ENCODE assay signal across 18 cellular contexts in the genomic region with DNA sequence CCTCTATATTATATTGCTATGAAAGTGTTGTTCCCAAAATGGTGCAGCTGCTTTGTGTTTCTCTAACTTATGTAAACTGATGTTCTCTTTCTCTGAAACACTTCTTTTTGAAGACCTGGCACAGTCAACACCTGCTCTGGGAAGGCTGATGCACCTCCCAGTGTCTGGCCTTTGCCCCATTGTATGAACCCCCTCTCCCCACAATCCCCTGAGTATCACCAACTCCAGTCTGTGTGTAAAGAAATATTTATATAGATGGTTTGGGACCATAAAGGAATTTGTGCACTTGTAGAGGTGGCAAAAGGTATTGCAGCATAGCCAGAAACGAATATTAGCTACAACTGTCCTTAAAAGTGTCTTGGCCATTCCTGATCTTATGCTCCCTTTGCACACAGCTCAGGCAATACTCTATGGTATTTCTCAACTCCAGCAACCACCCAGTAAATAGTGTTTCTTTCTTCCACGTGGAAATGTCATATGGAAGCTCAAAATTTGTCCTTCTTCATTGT.
A peak's percentile ranks its signal among the peaks of the same experiment; 100 is the strongest.
DNase-seq lines count a peak whose midpoint lies in the region; ATAC-seq and TF ChIP-seq lines count a peak whose summit lies in the region.
"Had no signal": no experiment of that assay in that cellular context is flagged by ENCODE, and none has a peak within 500 bp of the region (broad histone marks: within the 10 kb centered on the region; RNA-seq: fewer than 3 reads in every experiment).

No MANE protein-coding gene starts in this region.

- CTCF ChIA-PET in OCI-LY7 (lab: Charles Lee; ENCODE audit: unreplicated experiment), result no interaction called here

- WGBS in thyroid gland, 2 donors, result 49 to 59% methylated on average over 2 of the region's 2 CpGs

- intact Hi-C loops in OCI-LY7 (cut with micrococcal nuclease; ENCODE audit: unreplicated experiment) (no loop called here), thyroid gland (cut with DNase I) (no loop called here)

- no peaks in the 10 kb centered on the region for H3K36me3 ChIP-seq in DND-41 (ENCODE audit: insufficient read depth, low read length)
- H3K36me3 ChIP-seq in OCI-LY7 (ENCODE audit: insufficient read depth, low read length), result no peaks in the 10 kb centered on the region
- no peaks in the 10 kb centered on the region for H3K36me3 ChIP-seq in thyroid gland
- H3K36me3 ChIP-seq: suprapubic skin had no signal

- H3K9me3 ChIP-seq in DND-41 (ENCODE audit: insufficient read depth, low read length, severe bottlenecking) (no peaks in the 10 kb centered on the region), OCI-LY7 (ENCODE audit: low read length) (no peaks in the 10 kb centered on the region), thyroid gland (no peaks in the 10 kb centered on the region)
- H3K9me3 ChIP-seq: suprapubic skin had no signal

- POLR2A ChIA-PET in OCI-LY7 (lab: Charles Lee), result interaction anchor here (0.6 to 1.4 kb wide), 2 partner anchors 287 to 488 kb away, joined by 3 to 4 read pairs; no protein-coding TSS in a partner anchor

- no TSS peak for BruUV-seq in OCI-LY7 (replicated peaks; lab: Mats Ljungman, UMichigan)

- no peak for DNase-seq in DND-41
- DNase-seq in HFF-Myc (ENCODE audit: extremely low read depth, low read depth), result no peak
- no peak for DNase-seq in OCI-LY7 (ENCODE audit: low spot score)
- no peak for DNase-seq in fibroblast of the aortic adventitia (ENCODE audit: low read depth)
- no peak for DNase-seq in ecto neural progenitor cell (ENCODE audit: low spot score)
- no peak for DNase-seq in activated naive CD4-positive, alpha-beta T cell (lab: John Stamatoyannopoulos, UW)
- no peak for DNase-seq in thyroid gland
- no peak for DNase-seq in activated CD4-positive, CD25-positive, alpha-beta regulatory T cell treated with anti-CD3 and anti-CD28 coated beads, Interleukin-2, amount 50 U/mL, for 72 hours
- DNase-seq: activated CD4-positive, alpha-beta T cell treated with anti-CD3 and anti-CD28 coated beads, Interleukin-2, amount 50 U/mL, for 48 hours; activated T-cell treated with anti-CD3 and anti-CD28 coated beads, Interleukin-2, amount 50 U/mL, for 24 hours; effector memory CD4-positive, alpha-beta T cell; foreskin melanocyte; NCI-H1930; NCI-H510A treated with DMSO at 0.1 percent for 48 hours; stimulated activated CD4-positive, alpha-beta T cell treated with anti-CD3 and anti-CD28 coated beads, Interleukin-4, amount 100 ng/mL, for 24 hours; stimulated activated CD8-positive, alpha-beta memory T cell treated with anti-CD3 and anti-CD28 coated beads, Interleukin-4, amount 100 ng/mL, for 48 hours had no signal

- no peak overlapping the region for H3K4me2 ChIP-seq in DND-41 (ENCODE audit: insufficient read depth, low read length)
- no peak overlapping the region for H3K4me2 ChIP-seq in OCI-LY7 (ENCODE audit: low read length)

- ATAC-seq in DND-41 (ENCODE audit: insufficient read depth, low read depth), result no peak

- H3K4me1 ChIP-seq in DND-41 (ENCODE audit: insufficient read depth, low read length), result no peaks in the 10 kb centered on the region
- no peaks in the 10 kb centered on the region for H3K4me1 ChIP-seq in OCI-LY7 (ENCODE audit: insufficient read depth, low read length, poor library complexity, severe bottlenecking)
- H3K4me1 ChIP-seq in thyroid gland, result no peaks in the 10 kb centered on the region
- H3K4me1 ChIP-seq: suprapubic skin had no signal

- H3K79me2 ChIP-seq in DND-41 (ENCODE audit: insufficient read depth, low read length) (no peaks in the 10 kb centered on the region), OCI-LY7 (ENCODE audit: insufficient read depth, low read depth, low read length) (no peaks in the 10 kb centered on the region)

- H4K20me1 ChIP-seq in DND-41 (ENCODE audit: insufficient read depth, low read length), result no peaks in the 10 kb centered on the region
- no peaks in the 10 kb centered on the region for H4K20me1 ChIP-seq in OCI-LY7 (ENCODE audit: insufficient read depth, low read length)

- H2AFZ ChIP-seq in DND-41 (ENCODE audit: low read depth, low read length) (no peak overlapping the region), OCI-LY7 (ENCODE audit: low read length) (no peak overlapping the region)

- H3K27me3 ChIP-seq in DND-41 (ENCODE audit: insufficient read depth, low read length, poor library complexity) (no peaks in the 10 kb centered on the region), thyroid gland (no peaks in the 10 kb centered on the region)
- H3K27me3 ChIP-seq: suprapubic skin had no signal

- H3K4me3 ChIP-seq in DND-41 (ENCODE audit: low read depth in 1 of 2, low read length in 2 of 2) (no peak overlapping the region), HFF-Myc (replicated peaks; ENCODE audit: low read depth, low read length) (no peak overlapping the region), OCI-LY7 (ENCODE audit: low read depth, low read length, poor library complexity, severe bottlenecking) (no peak overlapping the region), fibroblast of the aortic adventitia (ENCODE audit: low read depth, low read length) (no peak overlapping the region), thyroid gland (replicated peaks in 1 of 3) (no peak overlapping the region)
- H3K4me3 ChIP-seq: skin epidermis, suprapubic skin had no signal

- no peak overlapping the region for H3K9ac ChIP-seq in DND-41 (ENCODE audit: low read depth, low read length)

- H3K27ac ChIP-seq in DND-41 (ENCODE audit: low read length) (no peak overlapping the region), OCI-LY7 (ENCODE audit: low read depth, low read length, poor library complexity, severe bottlenecking) (no peak overlapping the region), thyroid gland (no peak overlapping the region)
- H3K27ac ChIP-seq: skin epidermis, suprapubic skin had no signal

- peak; percentile 5 for TF ChIP-seq CTCF in DND-41 (IDR thresholded peaks at IDR 0.05; ENCODE audit: borderline replicate concordance, extremely low read depth, low read length, poor library complexity, severe bottlenecking)
- peak; percentile 8 for TF ChIP-seq CTCF in HFF-Myc (IDR thresholded peaks at IDR 0.05; ENCODE audit: low read depth, low read length, missing control alignments)
- TF ChIP-seq CTCF in OCI-LY7 (conservative IDR thresholded peaks at IDR 0.05; ENCODE audit: low read length), result 0 out of 2 replicates have a peak, but pooled peaks have one; percentile 36
- TF ChIP-seq CTCF in fibroblast of the aortic adventitia (IDR thresholded peaks at IDR 0.05; ENCODE audit: insufficient read depth, low read length), result peak; percentile 30
- no peak for TF ChIP-seq CTCF in thyroid gland (IDR thresholded peaks at IDR 0.05)

- H3K9me2 ChIP-seq in OCI-LY7 (ENCODE audit: insufficient read depth, low read length), result no peaks in the 10 kb centered on the region

- no peak for TF ChIP-seq POLR2A in thyroid gland (IDR thresholded peaks at IDR 0.05)

Comparison
In these comparisons a context has a peak if more than half of its experiments do, and no peak if none do; other contexts are left out.
1. CTCF ChIP-seq: peak in DND-41 (single experiment), HFF-Myc (single experiment), OCI-LY7 (single experiment) and fibroblast of the aortic adventitia (single experiment); none in thyroid gland (0 of 6).